ENCODE assay signal across 12 cellular contexts in the genomic region with DNA sequence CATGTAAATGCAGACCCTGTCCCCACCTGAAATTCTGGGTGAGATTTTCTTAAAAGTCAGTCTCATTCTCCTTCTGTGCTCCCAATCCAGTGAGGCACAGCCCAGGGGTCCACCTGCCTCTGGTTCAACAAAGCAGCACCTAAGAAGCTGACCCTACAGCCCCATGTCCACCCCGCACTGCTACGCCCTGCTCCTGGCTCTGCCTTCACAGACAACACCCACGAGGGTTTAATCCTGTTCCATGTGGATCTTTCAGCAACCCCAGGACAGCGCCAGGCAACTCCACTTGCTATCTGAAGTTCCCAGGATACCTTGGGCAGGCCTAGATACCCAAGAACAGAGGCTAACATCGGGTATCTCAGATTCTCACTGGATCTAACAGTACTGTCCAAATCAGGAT. TPM values are rescaled to one million over a fixed set of nuclear protein-coding genes. Genes with fewer than 3 reads are reported as not detected.
DNase-seq lines count a peak whose midpoint lies in the region; FAIRE-seq and TF ChIP-seq lines count a peak whose summit lies in the region.
"Had no signal": no experiment of that assay in that cellular context is flagged by ENCODE, and none has a peak within 500 bp of the region (broad histone marks: within the 10 kb centered on the region; RNA-seq: fewer than 3 reads in every experiment).

No MANE protein-coding gene starts in this region.

- H3K27me3 Mint-ChIP-seq in CD14-positive monocyte (ENCODE audit: low read depth in 3 of 3) (peaks cover 1 to 3% (median 2%) of the 10 kb centered on the region in 3 donors), neural progenitor cell (ENCODE audit: insufficient read depth, low read depth) (peaks cover 4% of the 10 kb centered on the region)

- H3K27ac Mint-ChIP-seq in CD14-positive monocyte = peak overlapping the region in 4 of 7 donors; percentile 17 to 44 (median 34)
- H3K27ac Mint-ChIP-seq in neural progenitor cell = no peak overlapping the region

- H3K9me2 ChIP-seq in Loucy (replicated peaks; ENCODE audit: low read depth, low read length) = no peaks in the 10 kb centered on the region

- no peak for TF ChIP-seq POLR2A in GM12891 (IDR thresholded peaks at IDR 0.05; ENCODE audit: low read depth, low read length)
- no peak for TF ChIP-seq POLR2A in spleen (IDR thresholded peaks at IDR 0.05)

- peak overlapping the region; percentile 84 for H3K4me2 ChIP-seq in Loucy (ENCODE audit: low read depth, low read length, poor library complexity, severe bottlenecking)
- no peak overlapping the region for H3K4me2 ChIP-seq in neural progenitor cell

- H3K36me3 ChIP-seq in Loucy (ENCODE audit: insufficient read depth, low read length) = peaks cover 25% of the 10 kb centered on the region
- H3K36me3 ChIP-seq in endocrine pancreas (ENCODE audit: control insufficient read depth, insufficient read depth, low read length) = no peaks in the 10 kb centered on the region
- H3K36me3 ChIP-seq in neural progenitor cell = no peaks in the 10 kb centered on the region
- H3K36me3 ChIP-seq in spleen = peaks cover 0 to 36% (median 16%) of the 10 kb centered on the region in 6 donors

- H3K4me3 Mint-ChIP-seq in CD14-positive monocyte (peak overlapping the region; percentile 14 to 98), neural progenitor cell (peak overlapping the region; percentile 92)

- no peak overlapping the region for H2AFZ ChIP-seq in Loucy (ENCODE audit: low read length)
- H2AFZ ChIP-seq in neural progenitor cell (replicated peaks) = no peak overlapping the region

- H3K4me3 ChIP-seq in Loucy (ENCODE audit: low read length, poor library complexity, severe bottlenecking) = peak overlapping the region; percentile 91
- H3K4me3 ChIP-seq in endocrine pancreas (ENCODE audit: control insufficient read depth, insufficient read depth, low read length) = peak overlapping the region; percentile 74
- no peak overlapping the region for H3K4me3 ChIP-seq in neural progenitor cell
- peak overlapping the region in 3 of 8 donors; percentile 80 to 97 (median 94) for H3K4me3 ChIP-seq in spleen

- peaks cover 48% of the 10 kb centered on the region for H3K4me1 Mint-ChIP-seq in CD14-positive monocyte
- peaks cover 23% of the 10 kb centered on the region for H3K4me1 Mint-ChIP-seq in neural progenitor cell

- no peak overlapping the region for H3K27ac ChIP-seq in neural progenitor cell
- H3K27ac ChIP-seq in spleen = no peak overlapping the region

- H3K27me3 ChIP-seq in Loucy (ENCODE audit: insufficient read depth, low read length, poor library complexity, severe bottlenecking) (no peaks in the 10 kb centered on the region), endocrine pancreas (ENCODE audit: control insufficient read depth, insufficient read depth, low read length) (no peaks in the 10 kb centered on the region), neural progenitor cell (no peaks in the 10 kb centered on the region), spleen (replicated peaks in 1 of 7) (no peaks in the 10 kb centered on the region)

- no peak for DNase-seq in CD14-positive monocyte (ENCODE audit: low spot score)
- no peak for DNase-seq in neural progenitor cell (ENCODE audit: low spot score)
- DNase-seq in NCI-H1930 (lab: John Stamatoyannopoulos, UW) = no peak
- DNase-seq in GM12891 (ENCODE audit: insufficient read length, low spot score) = no peak
- no peak for DNase-seq in spleen
- no peak for DNase-seq in NCI-H1417 (lab: John Stamatoyannopoulos, UW)
- DNase-seq: anterior cingulate cortex; NCI-H2171 treated with DMSO at 0.1 percent for 48 hours; stimulated activated CD4-positive, alpha-beta T cell treated with anti-CD3 and anti-CD28 coated beads, Interleukin-12 subunit alpha, Interleukin-12 subunit beta, amount 100 ng/mL, for 4 hours; T-helper 9 cell had no signal

- H3K4me1 ChIP-seq in Loucy (ENCODE audit: insufficient read depth, low read length, poor library complexity, severe bottlenecking) = peaks cover 28% of the 10 kb centered on the region
- H3K4me1 ChIP-seq in endocrine pancreas (ENCODE audit: control insufficient read depth, insufficient read depth, low read length) = no peaks in the 10 kb centered on the region
- H3K4me1 ChIP-seq in neural progenitor cell = peaks cover 4% of the 10 kb centered on the region
- H3K4me1 ChIP-seq in spleen = peaks cover 10 to 65% (median 45%) of the 10 kb centered on the region in 6 donors

- H3K9me3 ChIP-seq in Loucy (ENCODE audit: insufficient read depth, low read depth, low read length) = 0 out of 2 replicates have a peak, but pooled peaks cover 6% of the 10 kb centered on the region
- no peaks in the 10 kb centered on the region for H3K9me3 ChIP-seq in endocrine pancreas (ENCODE audit: control insufficient read depth, low read length)
- no peaks in the 10 kb centered on the region for H3K9me3 ChIP-seq in neural progenitor cell (ENCODE audit: low read depth)
- peaks cover 0 to 3% (median 0%) of the 10 kb centered on the region in 8 donors for H3K9me3 ChIP-seq in spleen

- H3F3A ChIP-seq in Loucy (ENCODE audit: low read depth) = no peaks in the 10 kb centered on the region
- H3F3A ChIP-seq in neural progenitor cell (ENCODE audit: low read depth) = peaks cover 23% of the 10 kb centered on the region

- H3K9ac ChIP-seq in Loucy (ENCODE audit: low read depth, low read length, poor library complexity, severe bottlenecking) (peak overlapping the region; percentile 73), endocrine pancreas (ENCODE audit: control insufficient read depth, insufficient read depth, low read length) (no peak overlapping the region), neural progenitor cell (no peak overlapping the region)

- FAIRE-seq in GM12891 (lab: Jason Lieb, UNC) = no peak

- TF ChIP-seq CTCF in CD14-positive monocyte (IDR thresholded peaks at IDR 0.05) (no peak), Loucy (conservative IDR thresholded peaks at IDR 0.05; ENCODE audit: low read length) (no peak), neural progenitor cell (IDR thresholded peaks at IDR 0.05) (no peak), spleen (IDR thresholded peaks at IDR 0.05 in 8 of 11, conservative IDR thresholded peaks at IDR 0.05 in 3 of 11) (no peak)

- WGBS in spleen, 5 donors = 76 to 89% (median 84%) methylated on average over 5 of the region's 5 CpGs

- H4K20me1 ChIP-seq in Loucy (ENCODE audit: insufficient read depth, low read length, poor library complexity, severe bottlenecking) (peaks cover 33% of the 10 kb centered on the region), neural progenitor cell (ENCODE audit: low read depth) (peaks cover 91% of the 10 kb centered on the region)

- intact Hi-C loops in CD14-positive monocyte (cut with micrococcal nuclease) (loop anchor here (5.0 to 10.0 kb wide), 2 partner anchors 42 to 84 kb away; a partner anchor contains a TSS), spleen (cut with DNase I; ENCODE audit: low total_unique reads) (loop anchor here (10.0 kb wide), 1 partner anchor 64 kb away; no protein-coding TSS in a partner anchor)

- H3K79me2 ChIP-seq in Loucy (ENCODE audit: insufficient read depth, low read length) = peaks cover 72% of the 10 kb centered on the region
- H3K79me2 ChIP-seq in neural progenitor cell (ENCODE audit: low read depth) = peaks cover 89% of the 10 kb centered on the region

- H3K36me3 Mint-ChIP-seq in CD14-positive monocyte (peaks cover 25 to 39% of the 10 kb centered on the region in 2 donors), neural progenitor cell (peaks cover 18% of the 10 kb centered on the region)

- H3K9me3 Mint-ChIP-seq in CD14-positive monocyte (peaks cover 0 to 2% (median 0%) of the 10 kb centered on the region in 7 donors), neural progenitor cell (peaks cover 7% of the 10 kb centered on the region)

TF ChIP-seq in GM12891, 5 proteins besides CTCF, POLR2A, EP300 and RAD21:
- TF ChIP-seq PAX5 (IDR thresholded peaks at IDR 0.05; ENCODE audit: insufficient read depth, low read length, severe bottlenecking) = no peak
- no peak for TF ChIP-seq POU2F2 (IDR thresholded peaks at IDR 0.05; ENCODE audit: low read depth, low read length)
- TF ChIP-seq SPI1 (IDR thresholded peaks at IDR 0.05; ENCODE audit: low read depth, low read length) = no peak
- no peak for TF ChIP-seq POLR2AphosphoS5 (IDR thresholded peaks at IDR 0.05; ENCODE audit: low read depth, low read length)
- no peak for TF ChIP-seq TAF1 (IDR thresholded peaks at IDR 0.05; ENCODE audit: low read depth, low read length)

RNA-seq across cellular contexts. Expression of a gene that starts 44.9 kb away (rescaled TPM):
- polyA plus RNA-seq in CD14-positive monocyte (10 to 100 TPM; 50.4 to 69.9 TPM), spleen (10 to 100 TPM; 46.1 to 63.3 (median 51.4) TPM)
- total RNA-seq in neural progenitor cell (ENCODE audit: low replicate concordance) (251 and 269 TPM in 2 replicates), spleen (100 to 1,000 TPM; 207 to 333 (median 268) TPM)
- polyA plus RNA-seq in GM12891 (2012; ENCODE audit: low read depth, missing spikeins) = 212 TPM

RNA-seq across cellular contexts. Expression of a gene that starts 45.2 kb away (rescaled TPM):
- polyA plus RNA-seq in CD14-positive monocyte = 100 to 1,000 TPM; 195 to 207 TPM
- total RNA-seq in neural progenitor cell (ENCODE audit: low replicate concordance) = 452 and 632 TPM in 2 replicates
- polyA plus RNA-seq in GM12891 (2012; ENCODE audit: low read depth, missing spikeins) = 190 TPM
- 100 to 1,000 TPM; 236 to 350 (median 327) TPM for total RNA-seq in spleen
- polyA plus RNA-seq in spleen = 100 to 1,000 TPM in 2 of 3 donors, 10 to 100 TPM in 1; 90.3 to 164 (median 102) TPM
